In the genomic region with DNA sequence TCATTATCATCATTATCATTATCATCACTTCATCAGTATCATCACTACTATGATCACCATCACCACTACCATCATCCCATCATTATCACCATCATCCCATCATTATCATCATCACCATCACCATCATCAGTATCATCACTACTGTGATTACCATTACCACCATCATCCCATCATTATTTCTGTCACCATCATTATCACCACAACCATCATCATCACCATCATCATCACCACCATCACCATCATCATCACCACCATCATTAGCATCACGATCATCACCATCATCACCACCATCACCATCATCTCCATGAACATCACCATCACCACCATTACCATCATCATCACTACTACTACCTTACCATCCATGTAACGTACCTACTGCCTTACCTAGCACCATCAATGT, we compare ENCODE assay signal across 21 cellular contexts.
A peak's percentile ranks its signal among the peaks of the same experiment; 100 is the strongest.
DNase-seq lines count a peak whose midpoint lies in the region; ATAC-seq, FAIRE-seq and TF ChIP-seq lines count a peak whose summit lies in the region.
"Had no signal": no experiment of that assay in that cellular context is flagged by ENCODE, and none has a peak within 500 bp of the region (broad histone marks: within the 10 kb centered on the region; RNA-seq: fewer than 3 reads in every experiment).

No MANE protein-coding gene starts in this region.

- no peaks in the 10 kb centered on the region for H3F3A ChIP-seq in MM.1S (ENCODE audit: insufficient read depth, low read length)

- no peak overlapping the region for H3K9ac ChIP-seq in HepG2 (ENCODE audit: insufficient read depth, low read depth, low read length)
- H3K9ac ChIP-seq in astrocyte (ENCODE audit: low read length): no peak overlapping the region
- no peak overlapping the region for H3K9ac ChIP-seq in MM.1S (ENCODE audit: low read length)

- intact Hi-C loops in HepG2 (cut with micrococcal nuclease; ENCODE audit: unreplicated experiment) (no loop called here), right lobe of liver (cut with DNase I) (no loop called here)

- in situ Hi-C loops in HepG2 (cut with HindIII; ENCODE audit: extremely low pct_ligation_motif_present, low pct_unique_long_range_greater_than_20kb): no loop called here

- H3K4me2 ChIP-seq in HepG2 (ENCODE audit: low read depth, low read length) (no peak overlapping the region), astrocyte (ENCODE audit: low read length) (no peak overlapping the region), MM.1S (ENCODE audit: low read depth, low read length) (no peak overlapping the region)
- H3K4me2 ChIP-seq: GM23338 had no signal

- no peak for DNase-seq in HepG2 (ENCODE audit: low spot score)
- DNase-seq in right lobe of liver: no peak
- no peak for DNase-seq in astrocyte (ENCODE audit: low read depth)
- DNase-seq in coronary artery (ENCODE audit: low spot score): peak; percentile 4
- DNase-seq in urothelium cell line (ENCODE audit: low spot score): no peak
- no peak for DNase-seq in NCI-H1436 (lab: John Stamatoyannopoulos, UW)
- no peak for DNase-seq in MM.1S
- DNase-seq: ACHN; C1 segment of cervical spinal cord; Caco-2; CD4-positive, alpha-beta memory T cell; DMS153; DND-41 had no signal

- FAIRE-seq in HepG2 (lab: Jason Lieb, UNC) (no peak), astrocyte (lab: Jason Lieb, UNC) (peak; percentile 37), urothelium cell line (lab: Jason Lieb, UNC) (peak; percentile 100)
- FAIRE-seq: A204.1, G401.6, GM19239, H54 had no signal

- H4K20me1 ChIP-seq in HepG2 (ENCODE audit: insufficient read depth, low read length) (no peaks in the 10 kb centered on the region), astrocyte (ENCODE audit: insufficient read depth, low read length) (no peaks in the 10 kb centered on the region), MM.1S (ENCODE audit: insufficient read depth, low read length) (no peaks in the 10 kb centered on the region)

- ATAC-seq in HepG2 (no peak), right lobe of liver (no peak), HG03108 (IDR thresholded peaks at IDR 0.05; ENCODE audit: unreplicated experiment) (no peak)
- ATAC-seq: GM23338 had no signal

- TF ChIP-seq CTCF in HepG2 (CRISPR knock-in tag; IDR thresholded peaks at IDR 0.05): no peak
- no peak for TF ChIP-seq CTCF in right lobe of liver (IDR thresholded peaks at IDR 0.05)
- TF ChIP-seq CTCF in astrocyte (IDR thresholded peaks at IDR 0.05; ENCODE audit: insufficient read depth, low read depth, low read length): no peak
- TF ChIP-seq CTCF in coronary artery (IDR thresholded peaks at IDR 0.05): no peak
- no peak for TF ChIP-seq CTCF in MM.1S (IDR thresholded peaks at IDR 0.05; ENCODE audit: low read length)

- no peak for TF ChIP-seq RAD21 in HepG2 (CRISPR knock-in tag; IDR thresholded peaks at IDR 0.05)

- no peak overlapping the region for H3K27ac Mint-ChIP-seq in astrocyte (ENCODE audit: unreplicated experiment)
- H3K27ac Mint-ChIP-seq: CD4-positive, alpha-beta memory T cell; GM23338 had no signal

- H3K9me3 ChIP-seq in HepG2 (ENCODE audit: low read length) (no peaks in the 10 kb centered on the region), right lobe of liver (no peaks in the 10 kb centered on the region), astrocyte (ENCODE audit: insufficient read depth, low read depth, low read length) (peaks cover 3% of the 10 kb centered on the region), MM.1S (replicated peaks; ENCODE audit: insufficient read depth, low read length) (no peaks in the 10 kb centered on the region)
- H3K9me3 ChIP-seq: Caco-2 had no signal

- POLR2A ChIA-PET in HepG2 (lab: Yijun Ruan, JAX): no interaction called here

- H3K9me3 Mint-ChIP-seq in astrocyte (ENCODE audit: unreplicated experiment): peaks cover 9% of the 10 kb centered on the region

- no peak overlapping the region for H3K27ac ChIP-seq in HepG2 (ENCODE audit: extremely low read length, insufficient read depth, low read length)
- H3K27ac ChIP-seq in right lobe of liver: no peak overlapping the region
- no peak overlapping the region for H3K27ac ChIP-seq in astrocyte (ENCODE audit: low read depth, low read length)
- no peak overlapping the region for H3K27ac ChIP-seq in coronary artery
- H3K27ac ChIP-seq in MM.1S (ENCODE audit: low read length): no peak overlapping the region
- H3K27ac ChIP-seq: 22Rv1 had no signal

- no peaks in the 10 kb centered on the region for H3K27me3 ChIP-seq in HepG2 (ENCODE audit: control insufficient read depth in 1 of 2, insufficient read depth in 2 of 2, low read length in 2 of 2)
- H3K27me3 ChIP-seq in right lobe of liver: no peaks in the 10 kb centered on the region
- no peaks in the 10 kb centered on the region for H3K27me3 ChIP-seq in astrocyte (ENCODE audit: insufficient read depth, low read length)
- no peaks in the 10 kb centered on the region for H3K27me3 ChIP-seq in MM.1S (replicated peaks; ENCODE audit: insufficient read depth, low read length)

- H2AFZ ChIP-seq in HepG2 (ENCODE audit: low read length): no peak overlapping the region
- H2AFZ ChIP-seq in astrocyte (ENCODE audit: low read depth, low read length): no peak overlapping the region
- H2AFZ ChIP-seq in MM.1S (ENCODE audit: low read length): no peak overlapping the region
- H2AFZ ChIP-seq: GM23338 had no signal

- CTCF ChIA-PET in HepG2 (lab: Yijun Ruan, JAX; ENCODE audit: low intra/inter-chr PET ratio, low total read pairs): no interaction called here

- H3K4me1 Mint-ChIP-seq in astrocyte (ENCODE audit: low read depth, unreplicated experiment): peaks cover 5% of the 10 kb centered on the region
- H3K4me1 Mint-ChIP-seq: CD4-positive, alpha-beta memory T cell had no signal

- no peaks in the 10 kb centered on the region for H3K79me2 ChIP-seq in HepG2 (ENCODE audit: insufficient read depth, low read length)
- no peaks in the 10 kb centered on the region for H3K79me2 ChIP-seq in astrocyte (ENCODE audit: insufficient read depth, low read length)
- H3K79me2 ChIP-seq in MM.1S (ENCODE audit: low read length): no peaks in the 10 kb centered on the region

- TF ChIP-seq POLR2A in HepG2 (IDR thresholded peaks at IDR 0.05; ENCODE audit: insufficient read depth in 1 of 2, low read depth in 2 of 2, low read length in 2 of 2) (no peak), right lobe of liver (IDR thresholded peaks at IDR 0.05) (no peak)

- WGBS in HepG2 (ENCODE audit: low lambda C conversion rate): 93% methylated on average over 2 of the region's 2 CpGs
- 88% methylated on average over 2 of the region's 2 CpGs for WGBS in right lobe of liver (ENCODE audit: insufficient coverage, low coverage, low lambda C conversion rate, missing lambda C conversion rate)

- no peak overlapping the region for H3K4me3 Mint-ChIP-seq in astrocyte (ENCODE audit: unreplicated experiment)
- H3K4me3 Mint-ChIP-seq: CD4-positive, alpha-beta memory T cell; GM23338 had no signal

- H3K36me3 ChIP-seq in HepG2 (replicated peaks in 1 of 2; ENCODE audit: control insufficient read depth in 1 of 2, insufficient read depth in 2 of 2, low read length in 2 of 2) (no peaks in the 10 kb centered on the region), right lobe of liver (no peaks in the 10 kb centered on the region), astrocyte (ENCODE audit: insufficient read depth, low read length) (no peaks in the 10 kb centered on the region), MM.1S (replicated peaks; ENCODE audit: insufficient read depth, low read length) (no peaks in the 10 kb centered on the region)
- H3K36me3 ChIP-seq: HAP-1 had no signal

- H3K4me1 ChIP-seq in HepG2 (ENCODE audit: insufficient read depth, low read length) (peaks cover 70% of the 10 kb centered on the region), right lobe of liver (no peaks in the 10 kb centered on the region), astrocyte (ENCODE audit: insufficient read depth, low read length) (no peaks in the 10 kb centered on the region), MM.1S (ENCODE audit: low read length) (no peaks in the 10 kb centered on the region)
- H3K4me1 ChIP-seq: Caco-2, HAP-1 had no signal

- H3K4me3 ChIP-seq in HepG2 (replicated peaks in 1 of 3; ENCODE audit: insufficient read depth in 1 of 3, low read depth in 2 of 3, low read length in 3 of 3) (no peak overlapping the region), right lobe of liver (no peak overlapping the region), astrocyte (ENCODE audit: insufficient read depth, low read depth, low read length) (no peak overlapping the region), coronary artery (no peak overlapping the region), MM.1S (ENCODE audit: low read length) (no peak overlapping the region)
- H3K4me3 ChIP-seq: GM23338, HAP-1 had no signal

- peaks cover under 1% of the 10 kb centered on the region for H3K36me3 Mint-ChIP-seq in astrocyte (ENCODE audit: low read depth, unreplicated experiment)

- no peaks in the 10 kb centered on the region for H3K9me2 ChIP-seq in MM.1S (replicated peaks; ENCODE audit: insufficient read depth, low read length)

- TF ChIP-seq EP300 in HepG2 (IDR thresholded peaks at IDR 0.05; ENCODE audit: low read depth in 2 of 2, low read length in 2 of 2) (no peak), HepG2 (CRISPR knock-in tag; IDR thresholded peaks at IDR 0.05; ENCODE audit: borderline replicate concordance) (no peak)

- H3K27me3 Mint-ChIP-seq in astrocyte (ENCODE audit: low read depth, unreplicated experiment): no peaks in the 10 kb centered on the region
- H3K27me3 Mint-ChIP-seq: CD4-positive, alpha-beta memory T cell had no signal

- BruUV-seq in HepG2 (replicated peaks; lab: Mats Ljungman, UMichigan): no TSS peak

TF ChIP-seq in HepG2, 621 proteins besides CTCF, POLR2A, EP300 and RAD21 (continues in another document):
- TF ChIP-seq CREB1 (IDR thresholded peaks at IDR 0.05): peak; percentile 95
- TF ChIP-seq CREB1 (CRISPR knock-in tag; IDR thresholded peaks at IDR 0.05): no peak
- peak; percentile 69 for TF ChIP-seq ZNF282 (IDR thresholded peaks at IDR 0.05; ENCODE audit: partially characterized antibody)
